Comparison of ENCODE assay signal across 1 cellular context in the genomic region with DNA sequence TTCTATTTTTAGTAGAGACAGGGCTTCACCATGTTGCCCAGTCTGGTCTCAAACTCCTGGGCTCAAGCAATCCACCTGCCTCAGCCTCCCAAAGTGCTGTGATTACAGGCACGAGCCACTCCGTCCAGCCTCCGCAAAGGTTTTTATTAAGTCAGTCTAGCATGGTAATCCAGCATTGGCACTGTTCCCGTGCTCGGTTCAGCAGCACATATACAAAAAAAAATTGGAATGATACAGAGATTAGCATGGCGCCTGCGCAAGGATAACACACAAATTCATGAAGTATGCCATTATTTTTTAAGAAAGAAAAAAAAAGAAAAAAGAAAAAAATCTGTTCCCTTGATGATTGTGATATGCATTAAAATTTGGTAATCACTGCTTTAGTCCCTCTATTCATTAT.
A peak's percentile ranks its signal among the peaks of the same experiment; 100 is the strongest.
TF ChIP-seq lines count a peak whose summit lies in the region.

No MANE protein-coding gene starts in this region.

TF ChIP-seq in K562, 482 proteins besides CTCF, POLR2A, EP300 and RAD21:
- TF ChIP-seq KAT8 (IDR thresholded peaks at IDR 0.05; ENCODE audit: low read depth) (no peak), MYNN (IDR thresholded peaks at IDR 0.05) (no peak), MYNN (CRISPR knock-in tag; IDR thresholded peaks at IDR 0.05) (no peak), SMARCA5 (IDR thresholded peaks at IDR 0.05) (no peak), NFXL1 (CRISPR knock-in tag; IDR thresholded peaks at IDR 0.05) (no peak), E2F5 (CRISPR knock-in tag; IDR thresholded peaks at IDR 0.05) (no peak), NRF1 (conservative IDR thresholded peaks at IDR 0.05 in 1 of 2, IDR thresholded peaks at IDR 0.05 in 1 of 2) (peak; percentile 52 to 53)
